Comparison of ENCODE assay signal across 24 cellular contexts in genomic region chr2:190031971-190032623, GRCh38. TPM values are rescaled to one million over a fixed set of nuclear protein-coding genes. Genes with fewer than 3 reads are reported as not detected.
DNase-seq lines count a peak whose midpoint lies in the region; ATAC-seq and FAIRE-seq lines count a peak whose summit lies in the region.
"Had no signal": no experiment of that assay in that cellular context is flagged by ENCODE, and none has a peak within 500 bp of the region (broad histone marks: within the 10 kb centered on the region; RNA-seq: fewer than 3 reads in every experiment).

No MANE protein-coding gene starts in this region.

- peak; percentile 75 for FAIRE-seq in frontal cortex (lab: Jason Lieb, UNC)
- FAIRE-seq: kidney had no signal

- peak; percentile 87 for ATAC-seq in GM18907 (IDR thresholded peaks at IDR 0.05; ENCODE audit: unreplicated experiment)
- ATAC-seq in HG02943 (IDR thresholded peaks at IDR 0.05; ENCODE audit: low read depth, unreplicated experiment): peak; percentile 62
- ATAC-seq in HG03025 (IDR thresholded peaks at IDR 0.05; ENCODE audit: low FRiP score, unreplicated experiment): no peak
- ATAC-seq: activated CD4-positive, alpha-beta T cell treated with anti-CD3 and anti-CD28 coated beads for 36 hours; foreskin keratinocyte; stimulated activated naive CD8-positive, alpha-beta T cell treated with anti-CD3 and anti-CD28 coated beads, Interleukin-15, Interleukin-2, amounts not matched to agents 100 U/mL and 50 U/mL, for 24 hours had no signal

- CTCF ChIA-PET in activated naive CD4-positive, alpha-beta T cell treated with anti-CD3 and anti-CD28 coated beads, Interleukin-2, amount 10 ng/mL, durations not matched to agents 7 days and 5 days (lab: Charles Lee): no interaction called here

- H3K9me3 Mint-ChIP-seq in activated naive CD4-positive, alpha-beta T cell treated with anti-CD3 and anti-CD28 coated beads, Interleukin-2, amount 10 ng/mL, durations not matched to agents 7 days and 5 days: no peaks in the 10 kb centered on the region
- H3K9me3 Mint-ChIP-seq: activated naive CD8-positive, alpha-beta T cell treated with anti-CD3 and anti-CD28 coated beads, Interleukin-2, amount 10 ng/mL, durations not matched to agents 7 days and 5 days; activated T-helper 1 cell treated with anti-CD3 and anti-CD28 coated beads, Interleukin-12 subunit alpha, Interleukin-12 subunit beta, Interleukin-2, Interleukin-4 antibody, amounts not matched to agents 30 ng/mL and 10 ng/mL and 1 ng/mL, durations not matched to agents 14 hours and 24 hours and 36 hours had no signal

- H3K27ac Mint-ChIP-seq in activated naive CD4-positive, alpha-beta T cell treated with anti-CD3 and anti-CD28 coated beads, Interleukin-2, amount 10 ng/mL, durations not matched to agents 7 days and 5 days: no peak overlapping the region
- H3K27ac Mint-ChIP-seq: activated CD4-positive, alpha-beta T cell treated with anti-CD3 and anti-CD28 coated beads for 36 hours; activated naive CD8-positive, alpha-beta T cell treated with anti-CD3 and anti-CD28 coated beads, Interleukin-2, amount 10 ng/mL, durations not matched to agents 7 days and 5 days; activated T-helper 1 cell treated with anti-CD3 and anti-CD28 coated beads, Interleukin-12 subunit alpha, Interleukin-12 subunit beta, Interleukin-2, Interleukin-4 antibody, amounts not matched to agents 30 ng/mL and 10 ng/mL and 1 ng/mL, durations not matched to agents 14 hours and 24 hours and 36 hours had no signal

- H3K36me3 Mint-ChIP-seq in activated naive CD4-positive, alpha-beta T cell treated with anti-CD3 and anti-CD28 coated beads, Interleukin-2, amount 10 ng/mL, durations not matched to agents 7 days and 5 days: no peaks in the 10 kb centered on the region
- H3K36me3 Mint-ChIP-seq: activated naive CD8-positive, alpha-beta T cell treated with anti-CD3 and anti-CD28 coated beads, Interleukin-2, amount 10 ng/mL, durations not matched to agents 7 days and 5 days had no signal

- DNase-seq in NCI-H524 treated with DMSO at 0.1 percent for 48 hours (lab: John Stamatoyannopoulos, UW): peak; percentile 48
- DNase-seq in frontal cortex (ENCODE audit: low spot score in 2 of 2): no peak
- no peak for DNase-seq in activated naive CD4-positive, alpha-beta T cell treated with anti-CD3 and anti-CD28 coated beads, Interleukin-2, amount 10 ng/mL, durations not matched to agents 7 days and 5 days
- DNase-seq in OCI-M1 (lab: John Stamatoyannopoulos, UW): no peak
- DNase-seq: activated CD4-positive, alpha-beta T cell treated with anti-CD3 and anti-CD28 coated beads for 36 hours; activated naive CD8-positive, alpha-beta T cell treated with anti-CD3 and anti-CD28 coated beads, Interleukin-2, amount 10 ng/mL, durations not matched to agents 7 days and 5 days; COR-L47; effector CD4-positive, alpha-beta T cell; erythroblast; foreskin keratinocyte; GOT3; hippocampal formation; kidney; MG63; NCI-H1694 treated with DMSO at 0.1 percent for 48 hours; NCI-H82; PC-9; stimulated activated CD4-positive, alpha-beta T cell treated with anti-CD3 and anti-CD28 coated beads, Interleukin-2, amount 100 ng/mL, for 48 hours; stimulated activated naive CD8-positive, alpha-beta T cell treated with anti-CD3 and anti-CD28 coated beads, Interleukin-15, Interleukin-2, amounts not matched to agents 100 U/mL and 50 U/mL, for 24 hours had no signal

- no peaks in the 10 kb centered on the region for H3K4me1 Mint-ChIP-seq in activated naive CD4-positive, alpha-beta T cell treated with anti-CD3 and anti-CD28 coated beads, Interleukin-2, amount 10 ng/mL, durations not matched to agents 7 days and 5 days
- H3K4me1 Mint-ChIP-seq: activated CD4-positive, alpha-beta T cell treated with anti-CD3 and anti-CD28 coated beads for 36 hours; activated naive CD8-positive, alpha-beta T cell treated with anti-CD3 and anti-CD28 coated beads, Interleukin-2, amount 10 ng/mL, durations not matched to agents 7 days and 5 days had no signal

- peaks cover 4% of the 10 kb centered on the region for H3K27me3 Mint-ChIP-seq in activated naive CD4-positive, alpha-beta T cell treated with anti-CD3 and anti-CD28 coated beads, Interleukin-2, amount 10 ng/mL, durations not matched to agents 7 days and 5 days

- no peak overlapping the region for H3K4me3 Mint-ChIP-seq in activated naive CD4-positive, alpha-beta T cell treated with anti-CD3 and anti-CD28 coated beads, Interleukin-2, amount 10 ng/mL, durations not matched to agents 7 days and 5 days
- H3K4me3 Mint-ChIP-seq: activated CD4-positive, alpha-beta T cell treated with anti-CD3 and anti-CD28 coated beads for 36 hours; activated naive CD8-positive, alpha-beta T cell treated with anti-CD3 and anti-CD28 coated beads, Interleukin-2, amount 10 ng/mL, durations not matched to agents 7 days and 5 days; activated T-helper 1 cell treated with anti-CD3 and anti-CD28 coated beads, Interleukin-12 subunit alpha, Interleukin-12 subunit beta, Interleukin-2, Interleukin-4 antibody, amounts not matched to agents 30 ng/mL and 10 ng/mL and 1 ng/mL, durations not matched to agents 14 hours and 24 hours and 36 hours had no signal

RNA-seq across cellular contexts. Expression of gene MSTN, which starts 30.4 kb away (rescaled TPM):
- total RNA-seq in frontal cortex: 0.82 TPM
- total RNA-seq: activated CD4-positive, alpha-beta T cell treated with anti-CD3 and anti-CD28 coated beads for 36 hours; activated naive CD8-positive, alpha-beta T cell treated with anti-CD3 and anti-CD28 coated beads, Interleukin-2, amount 10 ng/mL, durations not matched to agents 7 days and 5 days; activated T-helper 1 cell treated with anti-CD3 and anti-CD28 coated beads, Interleukin-12 subunit alpha, Interleukin-12 subunit beta, Interleukin-2, Interleukin-4 antibody, amounts not matched to agents 30 ng/mL and 10 ng/mL and 1 ng/mL, durations not matched to agents 14 hours and 24 hours and 36 hours; foreskin keratinocyte; lung microvascular endothelial cell; PC-9 had no signal
